Comparison of ENCODE assay signal across 17 cellular contexts in the genomic region with DNA sequence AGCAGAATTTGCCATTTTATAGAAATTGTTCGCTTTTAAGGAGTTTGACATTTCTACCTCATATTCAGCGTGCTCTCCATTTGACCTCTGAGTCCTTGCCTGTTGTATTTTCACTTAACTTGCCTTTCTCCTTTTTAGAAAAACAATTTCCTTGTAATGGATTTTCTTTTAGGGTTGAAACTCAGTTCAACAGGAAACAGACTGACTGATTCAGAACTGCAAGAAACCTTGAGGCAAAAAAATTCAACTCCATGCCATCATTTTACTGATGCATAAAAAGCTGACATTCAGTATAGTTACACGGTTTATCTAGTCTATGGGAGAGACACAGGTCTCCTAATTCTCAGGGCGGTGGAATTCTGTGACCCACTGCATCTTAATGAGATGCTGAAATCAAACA.
"Had no signal": no experiment of that assay in that cellular context is flagged by ENCODE, and none has a peak within 500 bp of the region (broad histone marks: within the 10 kb centered on the region; RNA-seq: fewer than 3 reads in every experiment).

No MANE protein-coding gene starts in this region.

- H3K27ac Mint-ChIP-seq: activated CD4-positive, alpha-beta T cell treated with anti-CD3 and anti-CD28 coated beads for 36 hours; activated CD8-positive, alpha-beta T cell treated with anti-CD3 and anti-CD28 coated beads for 36 hours; activated naive CD4-positive, alpha-beta T cell treated with anti-CD3 and anti-CD28 coated beads, Interleukin-2, amount 50 U/mL, for 24 hours; stimulated activated memory B cell treated with anti-CD40 and anti-IgM and Interleukin-4, amounts not matched to agents 10 μg/mL and 1 μg/mL and 100 μg/mL, for 72 hours had no signal

- ATAC-seq: activated CD4-positive, alpha-beta T cell treated with anti-CD3 and anti-CD28 coated beads for 36 hours; activated CD8-positive, alpha-beta T cell treated with anti-CD3 and anti-CD28 coated beads for 36 hours; left lung; sciatic nerve; stimulated activated memory B cell treated with anti-CD40 and anti-IgM and Interleukin-4, amounts not matched to agents 10 μg/mL and 1 μg/mL and 100 μg/mL, for 72 hours had no signal

- H3K79me2 ChIP-seq: hepatocyte had no signal

- H3K27me3 Mint-ChIP-seq: stimulated activated memory B cell treated with anti-CD40 and anti-IgM and Interleukin-4, amounts not matched to agents 10 μg/mL and 1 μg/mL and 100 μg/mL, for 72 hours had no signal

- H3K4me3 Mint-ChIP-seq: activated CD4-positive, alpha-beta T cell treated with anti-CD3 and anti-CD28 coated beads for 36 hours; activated CD8-positive, alpha-beta T cell treated with anti-CD3 and anti-CD28 coated beads for 36 hours; activated naive CD4-positive, alpha-beta T cell treated with anti-CD3 and anti-CD28 coated beads, Interleukin-2, amount 50 U/mL, for 24 hours; neural crest cell; stimulated activated memory B cell treated with anti-CD40 and anti-IgM and Interleukin-4, amounts not matched to agents 10 μg/mL and 1 μg/mL and 100 μg/mL, for 72 hours had no signal

- DNase-seq: activated CD4-positive, alpha-beta T cell treated with anti-CD3 and anti-CD28 coated beads for 36 hours; activated CD8-positive, alpha-beta T cell treated with anti-CD3 and anti-CD28 coated beads for 36 hours; activated gamma-delta T cell; effector CD8-positive, alpha-beta T cell; foreskin fibroblast; left lung; ovary; spleen; stimulated activated CD4-positive, alpha-beta T cell treated with anti-CD3 and anti-CD28 coated beads, Interleukin-4, amount 100 ng/mL, for 4 hours; testis; upper lobe of left lung had no signal

- H3K27ac ChIP-seq: ascending aorta, hepatocyte, left lung, ovary, spleen, testis, upper lobe of left lung had no signal

- H3K36me3 ChIP-seq: ascending aorta, left lung, ovary, spleen, upper lobe of left lung had no signal

- H3K4me1 ChIP-seq: ascending aorta, left lung, spleen, testis, upper lobe of left lung had no signal

- H3K4me3 ChIP-seq: ascending aorta, hepatocyte, left lung, ovary, spleen, testis, upper lobe of left lung had no signal

- H3K36me3 Mint-ChIP-seq: activated naive CD4-positive, alpha-beta T cell treated with anti-CD3 and anti-CD28 coated beads, Interleukin-2, amount 50 U/mL, for 24 hours; stimulated activated memory B cell treated with anti-CD40 and anti-IgM and Interleukin-4, amounts not matched to agents 10 μg/mL and 1 μg/mL and 100 μg/mL, for 72 hours had no signal

- H3K4me2 ChIP-seq: hepatocyte had no signal

- H3K27me3 ChIP-seq: ascending aorta, hepatocyte, left lung, spleen, testis, upper lobe of left lung had no signal

- H3K9me3 ChIP-seq: ascending aorta, left lung, ovary, spleen, testis, upper lobe of left lung had no signal

- H3K4me1 Mint-ChIP-seq: neural crest cell; stimulated activated memory B cell treated with anti-CD40 and anti-IgM and Interleukin-4, amounts not matched to agents 10 μg/mL and 1 μg/mL and 100 μg/mL, for 72 hours had no signal

- H3K9me3 Mint-ChIP-seq: activated CD8-positive, alpha-beta T cell treated with anti-CD3 and anti-CD28 coated beads for 36 hours; activated naive CD4-positive, alpha-beta T cell treated with anti-CD3 and anti-CD28 coated beads, Interleukin-2, amount 50 U/mL, for 24 hours; neural crest cell; stimulated activated memory B cell treated with anti-CD40 and anti-IgM and Interleukin-4, amounts not matched to agents 10 μg/mL and 1 μg/mL and 100 μg/mL, for 72 hours had no signal

- H2AFZ ChIP-seq: hepatocyte had no signal
